In the genomic region with DNA sequence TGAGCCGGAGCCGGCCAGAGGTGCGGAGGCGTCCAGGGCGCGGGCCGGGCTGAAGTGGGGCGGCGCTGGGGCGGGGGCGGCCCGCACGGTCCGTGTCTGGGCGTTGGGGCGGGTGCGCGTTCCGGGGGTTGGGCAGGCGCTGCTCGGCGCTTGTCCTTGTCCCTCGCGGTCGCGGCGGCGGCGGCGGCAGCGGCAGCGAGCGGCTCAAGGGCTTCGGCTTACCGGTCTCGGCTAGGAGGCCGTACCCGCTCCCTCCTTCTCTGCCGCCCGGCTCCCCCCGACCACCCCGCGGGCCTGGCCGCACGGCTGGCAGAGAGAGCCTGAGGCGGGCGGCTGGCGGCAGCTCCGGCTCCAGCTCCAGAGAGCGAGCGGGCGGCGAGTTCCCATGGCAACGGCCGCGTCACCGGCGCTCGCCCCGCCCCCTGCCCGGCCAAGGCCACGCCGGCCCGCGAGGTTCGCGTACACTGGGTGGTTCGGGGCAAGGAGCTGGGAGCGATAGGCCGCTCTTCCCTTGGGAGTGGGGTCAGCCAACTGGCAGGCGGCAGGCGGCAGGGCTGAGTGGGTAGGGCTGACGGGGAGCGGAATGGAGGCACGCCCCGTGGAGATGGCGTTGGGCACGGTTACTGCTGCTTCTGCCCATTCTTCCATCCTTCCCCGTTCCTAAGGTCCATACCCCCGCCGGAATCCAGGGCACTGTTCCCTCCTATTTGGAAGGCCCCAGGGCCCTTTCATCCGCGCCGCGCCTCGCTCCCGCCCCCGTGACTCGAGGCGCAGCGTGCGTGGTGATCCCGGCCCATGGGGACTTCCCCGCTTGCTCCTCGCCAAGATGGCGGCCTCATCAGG, we compare ENCODE assay signal across 1 cellular context.
A peak's percentile ranks its signal among the peaks of the same experiment; 100 is the strongest.
TF ChIP-seq lines count a peak whose summit lies in the region.

A gene with protein sequence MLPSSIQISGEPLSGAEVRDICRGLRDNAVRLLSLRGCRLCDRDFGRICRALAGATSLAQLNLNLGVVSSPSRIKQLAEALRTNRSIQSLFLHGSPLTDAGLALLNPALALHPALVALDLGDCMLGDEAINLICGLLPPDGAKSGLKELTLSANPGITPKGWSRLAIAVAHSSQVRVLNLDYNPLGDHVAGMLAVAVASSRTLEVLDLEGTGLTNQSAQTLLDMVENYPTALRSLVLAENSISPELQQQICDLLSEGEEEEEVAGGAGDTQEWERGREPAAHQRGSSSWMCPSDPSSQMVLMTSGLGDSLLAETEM (minus strand): TSS at position 363 of the 843 bp plus-strand sequence. CDS start 561 bp downstream, outside the sequence.

TF ChIP-seq in HepG2, 621 proteins besides CTCF, POLR2A, EP300 and RAD21 (continued from another document and continues in another):
- TF ChIP-seq, protein P1, sequence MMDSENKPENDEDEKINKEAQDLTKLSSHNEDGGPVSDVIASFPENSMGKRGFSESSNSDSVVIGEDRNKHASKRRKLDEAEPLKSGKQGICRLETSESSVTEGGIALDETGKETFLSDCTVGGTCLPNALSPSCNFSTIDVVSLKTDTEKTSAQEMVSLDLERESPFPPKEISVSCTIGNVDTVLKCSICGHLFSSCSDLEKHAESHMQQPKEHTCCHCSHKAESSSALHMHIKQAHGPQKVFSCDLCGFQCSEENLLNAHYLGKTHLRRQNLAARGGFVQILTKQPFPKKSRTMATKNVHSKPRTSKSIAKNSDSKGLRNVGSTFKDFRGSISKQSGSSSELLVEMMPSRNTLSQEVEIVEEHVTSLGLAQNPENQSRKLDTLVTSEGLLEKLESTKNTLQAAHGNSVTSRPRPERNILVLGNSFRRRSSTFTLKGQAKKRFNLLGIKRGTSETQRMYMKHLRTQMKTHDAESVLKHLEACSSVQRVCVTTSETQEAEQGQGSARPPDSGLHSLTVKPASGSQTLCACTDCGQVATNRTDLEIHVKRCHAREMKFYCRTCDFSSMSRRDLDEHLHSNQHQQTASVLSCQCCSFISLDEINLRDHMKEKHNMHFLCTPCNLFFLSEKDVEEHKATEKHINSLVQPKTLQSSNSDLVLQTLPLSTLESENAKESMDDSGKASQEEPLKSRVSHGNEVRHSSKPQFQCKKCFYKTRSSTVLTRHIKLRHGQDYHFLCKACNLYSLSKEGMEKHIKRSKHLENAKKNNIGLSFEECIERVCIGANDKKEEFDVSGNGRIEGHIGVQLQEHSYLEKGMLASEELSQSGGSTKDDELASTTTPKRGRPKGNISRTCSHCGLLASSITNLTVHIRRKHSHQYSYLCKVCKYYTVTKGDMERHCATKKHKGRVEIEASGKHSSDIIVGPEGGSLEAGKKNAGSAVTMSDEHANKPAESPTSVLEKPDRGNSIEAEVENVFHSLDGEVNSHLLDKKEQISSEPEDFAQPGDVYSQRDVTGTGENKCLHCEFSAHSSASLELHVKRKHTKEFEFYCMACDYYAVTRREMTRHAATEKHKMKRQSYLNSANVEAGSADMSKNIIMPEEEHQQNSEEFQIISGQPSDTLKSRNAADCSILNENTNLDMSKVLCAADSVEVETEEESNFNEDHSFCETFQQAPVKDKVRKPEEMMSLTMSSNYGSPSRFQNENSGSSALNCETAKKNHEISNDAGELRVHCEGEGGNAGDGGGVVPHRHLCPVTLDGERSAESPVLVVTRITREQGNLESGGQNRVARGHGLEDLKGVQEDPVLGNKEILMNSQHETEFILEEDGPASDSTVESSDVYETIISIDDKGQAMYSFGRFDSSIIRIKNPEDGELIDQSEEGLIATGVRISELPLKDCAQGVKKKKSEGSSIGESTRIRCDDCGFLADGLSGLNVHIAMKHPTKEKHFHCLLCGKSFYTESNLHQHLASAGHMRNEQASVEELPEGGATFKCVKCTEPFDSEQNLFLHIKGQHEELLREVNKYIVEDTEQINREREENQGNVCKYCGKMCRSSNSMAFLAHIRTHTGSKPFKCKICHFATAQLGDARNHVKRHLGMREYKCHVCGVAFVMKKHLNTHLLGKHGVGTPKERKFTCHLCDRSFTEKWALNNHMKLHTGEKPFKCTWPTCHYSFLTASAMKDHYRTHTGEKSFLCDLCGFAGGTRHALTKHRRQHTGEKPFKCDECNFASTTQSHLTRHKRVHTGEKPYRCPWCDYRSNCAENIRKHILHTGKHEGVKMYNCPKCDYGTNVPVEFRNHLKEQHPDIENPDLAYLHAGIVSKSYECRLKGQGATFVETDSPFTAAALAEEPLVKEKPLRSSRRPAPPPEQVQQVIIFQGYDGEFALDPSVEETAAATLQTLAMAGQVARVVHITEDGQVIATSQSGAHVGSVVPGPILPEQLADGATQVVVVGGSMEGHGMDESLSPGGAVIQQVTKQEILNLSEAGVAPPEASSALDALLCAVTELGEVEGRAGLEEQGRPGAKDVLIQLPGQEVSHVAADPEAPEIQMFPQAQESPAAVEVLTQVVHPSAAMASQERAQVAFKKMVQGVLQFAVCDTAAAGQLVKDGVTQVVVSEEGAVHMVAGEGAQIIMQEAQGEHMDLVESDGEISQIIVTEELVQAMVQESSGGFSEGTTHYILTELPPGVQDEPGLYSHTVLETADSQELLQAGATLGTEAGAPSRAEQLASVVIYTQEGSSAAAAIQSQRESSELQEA (CRISPR knock-in tag; IDR thresholded peaks at IDR 0.05; ENCODE audit: not compliant biosample characterization), result peak; percentile 42
- TF ChIP-seq SP1 (IDR thresholded peaks at IDR 0.05), result no peak
- TF ChIP-seq SP1 (CRISPR knock-in tag; IDR thresholded peaks at IDR 0.05), result peak; percentile 91
- peak; percentile 61; the same call in 1 of the 2 replicates for TF ChIP-seq SALL2 (CRISPR knock-in tag; IDR thresholded peaks at IDR 0.05)
- 0 out of 2 replicates have a peak, but pooled peaks have one; percentile 15 for TF ChIP-seq TAF1 (CRISPR knock-in tag; IDR thresholded peaks at IDR 0.05)
- no peak for TF ChIP-seq ZNF460 (CRISPR knock-in tag; IDR thresholded peaks at IDR 0.05; ENCODE audit: borderline replicate concordance)
- TF ChIP-seq ZC3H13 (CRISPR knock-in tag; IDR thresholded peaks at IDR 0.05), result peak; percentile 92
- TF ChIP-seq, protein P2, sequence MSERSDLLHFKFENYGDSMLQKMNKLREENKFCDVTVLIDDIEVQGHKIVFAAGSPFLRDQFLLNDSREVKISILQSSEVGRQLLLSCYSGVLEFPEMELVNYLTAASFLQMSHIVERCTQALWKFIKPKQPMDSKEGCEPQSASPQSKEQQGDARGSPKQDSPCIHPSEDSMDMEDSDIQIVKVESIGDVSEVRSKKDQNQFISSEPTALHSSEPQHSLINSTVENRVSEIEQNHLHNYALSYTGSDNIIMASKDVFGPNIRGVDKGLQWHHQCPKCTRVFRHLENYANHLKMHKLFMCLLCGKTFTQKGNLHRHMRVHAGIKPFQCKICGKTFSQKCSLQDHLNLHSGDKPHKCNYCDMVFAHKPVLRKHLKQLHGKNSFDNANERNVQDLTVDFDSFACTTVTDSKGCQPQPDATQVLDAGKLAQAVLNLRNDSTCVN (CRISPR knock-in tag; IDR thresholded peaks at IDR 0.05; ENCODE audit: borderline replicate concordance), result no peak; the same call in 1 of the 2 replicates
- TF ChIP-seq, protein P3, sequence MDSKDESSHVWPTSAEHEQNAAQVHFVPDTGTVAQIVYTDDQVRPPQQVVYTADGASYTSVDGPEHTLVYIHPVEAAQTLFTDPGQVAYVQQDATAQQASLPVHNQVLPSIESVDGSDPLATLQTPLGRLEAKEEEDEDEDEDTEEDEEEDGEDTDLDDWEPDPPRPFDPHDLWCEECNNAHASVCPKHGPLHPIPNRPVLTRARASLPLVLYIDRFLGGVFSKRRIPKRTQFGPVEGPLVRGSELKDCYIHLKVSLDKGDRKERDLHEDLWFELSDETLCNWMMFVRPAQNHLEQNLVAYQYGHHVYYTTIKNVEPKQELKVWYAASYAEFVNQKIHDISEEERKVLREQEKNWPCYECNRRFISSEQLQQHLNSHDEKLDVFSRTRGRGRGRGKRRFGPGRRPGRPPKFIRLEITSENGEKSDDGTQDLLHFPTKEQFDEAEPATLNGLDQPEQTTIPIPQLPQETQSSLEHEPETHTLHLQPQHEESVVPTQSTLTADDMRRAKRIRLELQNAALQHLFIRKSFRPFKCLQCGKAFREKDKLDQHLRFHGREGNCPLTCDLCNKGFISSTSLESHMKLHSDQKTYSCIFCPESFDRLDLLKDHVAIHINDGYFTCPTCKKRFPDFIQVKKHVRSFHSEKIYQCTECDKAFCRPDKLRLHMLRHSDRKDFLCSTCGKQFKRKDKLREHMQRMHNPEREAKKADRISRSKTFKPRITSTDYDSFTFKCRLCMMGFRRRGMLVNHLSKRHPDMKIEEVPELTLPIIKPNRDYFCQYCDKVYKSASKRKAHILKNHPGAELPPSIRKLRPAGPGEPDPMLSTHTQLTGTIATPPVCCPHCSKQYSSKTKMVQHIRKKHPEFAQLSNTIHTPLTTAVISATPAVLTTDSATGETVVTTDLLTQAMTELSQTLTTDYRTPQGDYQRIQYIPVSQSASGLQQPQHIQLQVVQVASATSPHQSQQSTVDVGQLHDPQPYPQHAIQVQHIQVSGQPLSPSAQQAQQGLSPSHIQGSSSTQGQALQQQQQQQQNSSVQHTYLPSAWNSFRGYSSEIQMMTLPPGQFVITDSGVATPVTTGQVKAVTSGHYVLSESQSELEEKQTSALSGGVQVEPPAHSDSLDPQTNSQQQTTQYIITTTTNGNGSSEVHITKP (CRISPR knock-in tag; IDR thresholded peaks at IDR 0.05; ENCODE audit: low read depth), result no peak
- TF ChIP-seq, protein P4, sequence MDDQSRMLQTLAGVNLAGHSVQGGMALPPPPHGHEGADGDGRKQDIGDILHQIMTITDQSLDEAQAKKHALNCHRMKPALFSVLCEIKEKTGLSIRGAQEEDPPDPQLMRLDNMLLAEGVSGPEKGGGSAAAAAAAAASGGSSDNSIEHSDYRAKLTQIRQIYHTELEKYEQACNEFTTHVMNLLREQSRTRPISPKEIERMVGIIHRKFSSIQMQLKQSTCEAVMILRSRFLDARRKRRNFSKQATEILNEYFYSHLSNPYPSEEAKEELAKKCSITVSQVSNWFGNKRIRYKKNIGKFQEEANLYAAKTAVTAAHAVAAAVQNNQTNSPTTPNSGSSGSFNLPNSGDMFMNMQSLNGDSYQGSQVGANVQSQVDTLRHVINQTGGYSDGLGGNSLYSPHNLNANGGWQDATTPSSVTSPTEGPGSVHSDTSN (CRISPR knock-in tag; IDR thresholded peaks at IDR 0.05; ENCODE audit: borderline replicate concordance), result no peak
- peak; percentile 77 for TF ChIP-seq POLR2G (IDR thresholded peaks at IDR 0.05; ENCODE audit: low read depth, low read length)
- no peak for TF ChIP-seq SOX6 (IDR thresholded peaks at IDR 0.05)
- peak; percentile 33; the same call in 1 of the 2 replicates for TF ChIP-seq SOX6 (CRISPR knock-in tag; IDR thresholded peaks at IDR 0.05)
- TF ChIP-seq ZNF260 (CRISPR knock-in tag; IDR thresholded peaks at IDR 0.05; ENCODE audit: borderline replicate concordance, low read depth), result no peak
- no peak for TF ChIP-seq MIXL1 (CRISPR knock-in tag; IDR thresholded peaks at IDR 0.05)
- no peak for TF ChIP-seq RELA (CRISPR knock-in tag; IDR thresholded peaks at IDR 0.05)
- peak; percentile 86; the same call in 1 of the 2 replicates for TF ChIP-seq ZNF326 (CRISPR knock-in tag; IDR thresholded peaks at IDR 0.05; ENCODE audit: borderline replicate concordance)
- peak; percentile 40; the same call in 1 of the 2 replicates for TF ChIP-seq CHD2 (IDR thresholded peaks at IDR 0.05; ENCODE audit: low read depth, low read length)
- TF ChIP-seq ZNF430 (CRISPR knock-in tag; IDR thresholded peaks at IDR 0.05), result no peak; the same call in 1 of the 2 replicates
- TF ChIP-seq, protein P5, sequence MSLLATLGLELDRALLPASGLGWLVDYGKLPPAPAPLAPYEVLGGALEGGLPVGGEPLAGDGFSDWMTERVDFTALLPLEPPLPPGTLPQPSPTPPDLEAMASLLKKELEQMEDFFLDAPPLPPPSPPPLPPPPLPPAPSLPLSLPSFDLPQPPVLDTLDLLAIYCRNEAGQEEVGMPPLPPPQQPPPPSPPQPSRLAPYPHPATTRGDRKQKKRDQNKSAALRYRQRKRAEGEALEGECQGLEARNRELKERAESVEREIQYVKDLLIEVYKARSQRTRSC (CRISPR knock-in tag; IDR thresholded peaks at IDR 0.05; ENCODE audit: low read depth), result peak; percentile 38; the same call in 1 of the 2 replicates
- TF ChIP-seq RORA (CRISPR knock-in tag; IDR thresholded peaks at IDR 0.05), result no peak
- TF ChIP-seq ZFP90 (CRISPR knock-in tag; IDR thresholded peaks at IDR 0.05; ENCODE audit: borderline replicate concordance), result 0 out of 2 replicates have a peak, but pooled peaks have one; percentile 23
- TF ChIP-seq ZNF501 (CRISPR knock-in tag; IDR thresholded peaks at IDR 0.05), result peak; percentile 16; the same call in 1 of the 2 replicates
- TF ChIP-seq, protein P6, sequence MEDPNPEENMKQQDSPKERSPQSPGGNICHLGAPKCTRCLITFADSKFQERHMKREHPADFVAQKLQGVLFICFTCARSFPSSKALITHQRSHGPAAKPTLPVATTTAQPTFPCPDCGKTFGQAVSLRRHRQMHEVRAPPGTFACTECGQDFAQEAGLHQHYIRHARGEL (CRISPR knock-in tag; IDR thresholded peaks at IDR 0.05), result no peak; the same call in 1 of the 2 replicates
- no peak for TF ChIP-seq ZNF773 (CRISPR knock-in tag; IDR thresholded peaks at IDR 0.05; ENCODE audit: borderline replicate concordance)
- peak; percentile 47 for TF ChIP-seq FOXC1 (CRISPR knock-in tag; IDR thresholded peaks at IDR 0.05; ENCODE audit: borderline replicate concordance)
- TF ChIP-seq MEIS2 (CRISPR knock-in tag; IDR thresholded peaks at IDR 0.05), result peak; percentile 55; the same call in 1 of the 2 replicates
- TF ChIP-seq ZNF605 (CRISPR knock-in tag; IDR thresholded peaks at IDR 0.05), result no peak
- TF ChIP-seq TSC22D2 (CRISPR knock-in tag; IDR thresholded peaks at IDR 0.05; ENCODE audit: borderline replicate concordance), result peak; percentile 29; the same call in 1 of the 2 replicates
- TF ChIP-seq ZNF879 (CRISPR knock-in tag; IDR thresholded peaks at IDR 0.05), result no peak
- TF ChIP-seq HDAC6 (IDR thresholded peaks at IDR 0.05; ENCODE audit: low read depth, low read length), result no peak
- no peak for TF ChIP-seq ZNF296 (CRISPR knock-in tag; conservative IDR thresholded peaks at IDR 0.05)
- no peak; the same call in 1 of the 2 replicates for TF ChIP-seq MED1 (CRISPR knock-in tag; IDR thresholded peaks at IDR 0.05)
- TF ChIP-seq HNRNPH1 (optimal IDR thresholded peaks at IDR 0.05; ENCODE audit: low read depth, low read length), result no peak
- TF ChIP-seq, protein P7, sequence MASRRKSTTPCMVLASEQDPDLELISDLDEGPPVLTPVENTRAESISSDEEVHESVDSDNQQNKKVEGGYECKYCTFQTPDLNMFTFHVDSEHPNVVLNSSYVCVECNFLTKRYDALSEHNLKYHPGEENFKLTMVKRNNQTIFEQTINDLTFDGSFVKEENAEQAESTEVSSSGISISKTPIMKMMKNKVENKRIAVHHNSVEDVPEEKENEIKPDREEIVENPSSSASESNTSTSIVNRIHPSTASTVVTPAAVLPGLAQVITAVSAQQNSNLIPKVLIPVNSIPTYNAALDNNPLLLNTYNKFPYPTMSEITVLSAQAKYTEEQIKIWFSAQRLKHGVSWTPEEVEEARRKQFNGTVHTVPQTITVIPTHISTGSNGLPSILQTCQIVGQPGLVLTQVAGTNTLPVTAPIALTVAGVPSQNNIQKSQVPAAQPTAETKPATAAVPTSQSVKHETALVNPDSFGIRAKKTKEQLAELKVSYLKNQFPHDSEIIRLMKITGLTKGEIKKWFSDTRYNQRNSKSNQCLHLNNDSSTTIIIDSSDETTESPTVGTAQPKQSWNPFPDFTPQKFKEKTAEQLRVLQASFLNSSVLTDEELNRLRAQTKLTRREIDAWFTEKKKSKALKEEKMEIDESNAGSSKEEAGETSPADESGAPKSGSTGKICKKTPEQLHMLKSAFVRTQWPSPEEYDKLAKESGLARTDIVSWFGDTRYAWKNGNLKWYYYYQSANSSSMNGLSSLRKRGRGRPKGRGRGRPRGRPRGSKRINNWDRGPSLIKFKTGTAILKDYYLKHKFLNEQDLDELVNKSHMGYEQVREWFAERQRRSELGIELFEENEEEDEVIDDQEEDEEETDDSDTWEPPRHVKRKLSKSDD (CRISPR knock-in tag; IDR thresholded peaks at IDR 0.05; ENCODE audit: low read depth), result peak; percentile 72
- peak; percentile 65; the same call in 1 of the 2 replicates for TF ChIP-seq ZNF205 (CRISPR knock-in tag; IDR thresholded peaks at IDR 0.05)
- TF ChIP-seq ISX (CRISPR knock-in tag; conservative IDR thresholded peaks at IDR 0.05), result no peak
- no peak for TF ChIP-seq ZNF761 (CRISPR knock-in tag; conservative IDR thresholded peaks at IDR 0.05)
- TF ChIP-seq TBL1XR1 (IDR thresholded peaks at IDR 0.05; ENCODE audit: borderline replicate concordance, low read length, partially characterized antibody), result no peak
